In the genomic region with DNA sequence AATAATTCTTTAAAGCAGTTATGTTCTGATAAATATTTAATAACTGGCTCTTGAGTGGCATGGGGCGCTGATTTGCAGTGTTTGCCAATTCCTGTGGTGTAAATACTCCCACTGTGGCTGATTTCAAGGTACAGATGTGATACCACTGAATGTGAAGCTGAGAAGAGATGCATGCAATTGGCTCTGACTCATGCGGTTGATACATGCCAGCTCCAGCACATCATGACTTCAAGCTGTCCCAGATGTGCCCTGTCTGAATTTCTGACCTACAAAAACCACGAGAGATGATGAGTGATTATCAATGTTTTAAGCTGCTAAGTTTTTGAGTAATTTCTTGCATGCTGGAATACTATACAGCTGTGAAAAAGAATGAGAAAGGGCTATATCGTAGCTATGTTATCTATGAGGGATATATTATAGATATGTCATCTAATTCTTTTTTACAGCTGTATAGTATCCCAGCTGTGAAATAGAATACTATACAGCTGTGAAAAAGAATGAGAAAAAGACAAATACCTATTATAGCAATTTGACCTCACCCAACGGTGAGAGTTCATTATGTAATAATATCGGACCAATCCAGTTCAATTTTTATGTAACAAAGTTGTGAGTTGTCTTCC, we compare ENCODE assay signal across 2 cellular contexts.
TF ChIP-seq lines count a peak whose summit lies in the region.

No MANE protein-coding gene starts in this region.

TF ChIP-seq in HEK293, 187 proteins besides CTCF, POLR2A, EP300 and RAD21 (continues in another document):
- TF ChIP-seq ZNF112 (tag by site-specific recombination; IDR thresholded peaks at IDR 0.05) (peak; percentile 72; the same call in 1 of the 2 replicates), ZSCAN16 (tag by site-specific recombination; IDR thresholded peaks at IDR 0.05) (no peak), ZNF280D (tag by site-specific recombination; IDR thresholded peaks at IDR 0.05) (peak; percentile 65; the same call in 1 of the 2 replicates), ZNF521 (tag by site-specific recombination; IDR thresholded peaks at IDR 0.05) (no peak), ZFP41 (tag by site-specific recombination; IDR thresholded peaks at IDR 0.05; ENCODE audit: borderline replicate concordance) (no peak), ZNF792 (tag by site-specific recombination; IDR thresholded peaks at IDR 0.05) (no peak), KLF9 (tag by site-specific recombination; IDR thresholded peaks at IDR 0.05; ENCODE audit: low read depth) (no peak), ZNF146 (tag by site-specific recombination; IDR thresholded peaks at IDR 0.05) (peak; percentile 97), ZNF223 (tag by site-specific recombination; IDR thresholded peaks at IDR 0.05) (no peak), KLF17 (tag by site-specific recombination; IDR thresholded peaks at IDR 0.05) (no peak), ZNF629 (tag by site-specific recombination; IDR thresholded peaks at IDR 0.05) (no peak), MYNN (tag by site-specific recombination; IDR thresholded peaks at IDR 0.05; ENCODE audit: borderline replicate concordance) (no peak), WT1 (tag by site-specific recombination; IDR thresholded peaks at IDR 0.05) (no peak), MZF1 (tag by site-specific recombination; IDR thresholded peaks at IDR 0.05; ENCODE audit: borderline replicate concordance) (no peak)
- TF ChIP-seq, protein P1, sequence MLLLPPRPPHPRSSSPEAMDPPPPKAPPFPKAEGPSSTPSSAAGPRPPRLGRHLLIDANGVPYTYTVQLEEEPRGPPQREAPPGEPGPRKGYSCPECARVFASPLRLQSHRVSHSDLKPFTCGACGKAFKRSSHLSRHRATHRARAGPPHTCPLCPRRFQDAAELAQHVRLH (tag by site-specific recombination; IDR thresholded peaks at IDR 0.05): peak; percentile 53; the same call in 1 of the 2 replicates
- TF ChIP-seq, protein P2, sequence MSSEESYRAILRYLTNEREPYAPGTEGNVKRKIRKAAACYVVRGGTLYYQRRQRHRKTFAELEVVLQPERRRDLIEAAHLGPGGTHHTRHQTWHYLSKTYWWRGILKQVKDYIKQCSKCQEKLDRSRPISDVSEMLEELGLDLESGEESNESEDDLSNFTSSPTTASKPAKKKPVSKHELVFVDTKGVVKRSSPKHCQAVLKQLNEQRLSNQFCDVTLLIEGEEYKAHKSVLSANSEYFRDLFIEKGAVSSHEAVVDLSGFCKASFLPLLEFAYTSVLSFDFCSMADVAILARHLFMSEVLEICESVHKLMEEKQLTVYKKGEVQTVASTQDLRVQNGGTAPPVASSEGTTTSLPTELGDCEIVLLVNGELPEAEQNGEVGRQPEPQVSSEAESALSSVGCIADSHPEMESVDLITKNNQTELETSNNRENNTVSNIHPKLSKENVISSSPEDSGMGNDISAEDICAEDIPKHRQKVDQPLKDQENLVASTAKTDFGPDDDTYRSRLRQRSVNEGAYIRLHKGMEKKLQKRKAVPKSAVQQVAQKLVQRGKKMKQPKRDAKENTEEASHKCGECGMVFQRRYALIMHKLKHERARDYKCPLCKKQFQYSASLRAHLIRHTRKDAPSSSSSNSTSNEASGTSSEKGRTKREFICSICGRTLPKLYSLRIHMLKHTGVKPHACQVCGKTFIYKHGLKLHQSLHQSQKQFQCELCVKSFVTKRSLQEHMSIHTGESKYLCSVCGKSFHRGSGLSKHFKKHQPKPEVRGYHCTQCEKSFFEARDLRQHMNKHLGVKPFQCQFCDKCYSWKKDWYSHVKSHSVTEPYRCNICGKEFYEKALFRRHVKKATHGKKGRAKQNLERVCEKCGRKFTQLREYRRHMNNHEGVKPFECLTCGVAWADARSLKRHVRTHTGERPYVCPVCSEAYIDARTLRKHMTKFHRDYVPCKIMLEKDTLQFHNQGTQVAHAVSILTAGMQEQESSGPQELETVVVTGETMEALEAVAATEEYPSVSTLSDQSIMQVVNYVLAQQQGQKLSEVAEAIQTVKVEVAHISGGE (tag by site-specific recombination; conservative IDR thresholded peaks at IDR 0.05; ENCODE audit: low read depth): no peak

TF ChIP-seq in H1, 55 proteins besides CTCF, POLR2A, EP300 and RAD21:
- TF ChIP-seq GTF2F1 (IDR thresholded peaks at IDR 0.05; ENCODE audit: borderline replicate concordance, low read depth, low read length): no peak
- 0 out of 2 replicates have a peak, but pooled peaks have one; percentile 65 for TF ChIP-seq KDM1A (IDR thresholded peaks at IDR 0.05; ENCODE audit: borderline replicate concordance, low read length)
